ENCODE assay signal across 1 cellular context in the genomic region with DNA sequence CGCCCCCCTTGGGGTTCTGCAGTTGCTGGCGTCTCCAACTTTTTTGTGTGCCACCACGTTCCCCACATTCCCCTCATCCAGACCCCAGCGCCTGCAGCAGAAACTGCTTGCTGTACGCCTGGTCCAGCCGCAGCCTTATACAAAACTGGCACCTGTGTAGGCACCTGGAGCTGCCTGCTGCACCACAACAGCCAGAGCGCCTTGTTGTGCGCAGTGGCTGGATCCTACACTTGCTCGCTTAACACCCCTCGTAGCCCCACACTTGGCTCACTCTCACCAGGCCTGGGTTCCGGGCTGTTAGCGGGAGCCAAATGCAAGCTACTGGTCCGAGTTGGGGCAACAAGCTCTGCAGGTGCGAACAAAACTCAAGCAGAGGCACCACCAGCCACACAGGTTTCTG.
TF ChIP-seq lines count a peak whose summit lies in the region.

No MANE protein-coding gene starts in this region.

TF ChIP-seq in HepG2, 621 proteins besides CTCF, POLR2A, EP300 and RAD21 (continued from another document):
- TF ChIP-seq MXD3 (CRISPR knock-in tag; IDR thresholded peaks at IDR 0.05) (no peak), ZBTB38 (CRISPR knock-in tag; IDR thresholded peaks at IDR 0.05) (no peak), ZNF274 (CRISPR knock-in tag; IDR thresholded peaks at IDR 0.05) (no peak), MLLT10 (CRISPR knock-in tag; IDR thresholded peaks at IDR 0.05) (no peak)
